Comparison of ENCODE assay signal across 15 cellular contexts in the genomic region with DNA sequence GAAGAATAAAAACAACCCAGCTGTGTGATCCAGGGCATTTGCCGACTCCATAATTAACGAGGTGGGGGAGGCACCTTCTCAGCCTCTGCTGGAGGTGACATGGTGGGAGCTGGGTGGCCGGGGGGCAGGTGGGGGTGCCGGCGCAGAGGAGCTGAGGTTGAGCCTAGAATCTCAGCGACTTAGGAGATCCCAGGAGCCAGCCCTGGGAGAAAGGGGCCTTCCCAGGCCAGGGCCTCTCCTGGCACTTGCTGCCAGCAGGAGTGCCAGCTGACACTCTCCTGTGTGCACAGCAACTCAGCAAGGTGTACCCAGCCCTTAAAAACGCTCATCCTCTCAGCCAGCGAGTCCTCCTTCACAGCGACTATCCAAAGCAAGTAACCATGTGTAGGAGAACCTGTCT.
DNase-seq lines count a peak whose midpoint lies in the region; ATAC-seq, FAIRE-seq and TF ChIP-seq lines count a peak whose summit lies in the region.
"Had no signal": no experiment of that assay in that cellular context is flagged by ENCODE, and none has a peak within 500 bp of the region (broad histone marks: within the 10 kb centered on the region; RNA-seq: fewer than 3 reads in every experiment).

No MANE protein-coding gene starts in this region.

- WGBS in aorta, 2 donors, result 80 to 83% methylated on average over 9 of the region's 9 CpGs

- H3K36me3 ChIP-seq in Peyer's patch (no peaks in the 10 kb centered on the region), kidney (ENCODE audit: control insufficient read depth in 1 of 2, insufficient read depth in 2 of 2, low read length in 2 of 2) (no peaks in the 10 kb centered on the region), aorta (ENCODE audit: control insufficient read depth in 1 of 2, insufficient read depth in 2 of 2, low read length in 1 of 2) (no peaks in the 10 kb centered on the region)
- H3K36me3 ChIP-seq: BE2C had no signal

- H3K9me3 ChIP-seq in Peyer's patch (no peaks in the 10 kb centered on the region), kidney (ENCODE audit: control insufficient read depth in 1 of 2, low read length in 2 of 2) (peaks cover 0 to under 1% of the 10 kb centered on the region in 2 donors), aorta (ENCODE audit: control insufficient read depth, low read length) (no peaks in the 10 kb centered on the region)
- H3K9me3 ChIP-seq: BE2C, Caco-2 had no signal

- H3K27me3 ChIP-seq in Peyer's patch (no peaks in the 10 kb centered on the region), aorta (ENCODE audit: control insufficient read depth in 1 of 2, insufficient read depth in 2 of 2, low read length in 1 of 2) (no peaks in the 10 kb centered on the region)
- H3K27me3 ChIP-seq: BE2C had no signal

- DNase-seq in Peyer's patch (peak in 2 of 3 donors; percentile 6 to 15), kidney (peak; percentile 49), posterior vena cava (ENCODE audit: low spot score) (peak; percentile 70), aorta (peak; percentile 18 to 61), HT-29 (ENCODE audit: low spot score) (no peak), COR-L47 (lab: John Stamatoyannopoulos, UW) (no peak)
- no peak for DNase-seq in activated naive CD4-positive, alpha-beta T cell (lab: John Stamatoyannopoulos, UW)
- DNase-seq: BE2C; CD8-positive, alpha-beta T cell; GM23248; H7 had no signal

- H3K27ac ChIP-seq in Peyer's patch, result no peak overlapping the region
- no peak overlapping the region for H3K27ac ChIP-seq in kidney (ENCODE audit: low read depth in 2 of 2, low read length in 2 of 2)
- no peak overlapping the region for H3K27ac ChIP-seq in aorta (ENCODE audit: low read depth in 1 of 2, low read length in 2 of 2)
- H3K27ac ChIP-seq: C4-2B, GM23248, HL-60 had no signal

- no peaks in the 10 kb centered on the region for H3K4me1 ChIP-seq in Peyer's patch
- H3K4me1 ChIP-seq in kidney (ENCODE audit: control insufficient read depth in 1 of 2, insufficient read depth in 1 of 2, low read depth in 1 of 2, low read length in 2 of 2), result no peaks in the 10 kb centered on the region
- no peaks in the 10 kb centered on the region for H3K4me1 ChIP-seq in aorta (ENCODE audit: control insufficient read depth in 1 of 2, insufficient read depth in 2 of 2, low read length in 2 of 2)
- H3K4me1 ChIP-seq: BE2C, Caco-2 had no signal

- intact Hi-C loops in kidney (cut with DNase I), result no loop called here
- intact Hi-C loops in posterior vena cava (cut with DNase I), result loop anchor here in 1 of 2 donors (5.0 kb wide), 1 partner anchor 283 kb away; no protein-coding TSS in a partner anchor
- intact Hi-C loops in aorta (cut with DNase I), result no loop called here

- no peak for FAIRE-seq in kidney (lab: Jason Lieb, UNC)
- FAIRE-seq: A204.1 had no signal

- TF ChIP-seq CTCF in Peyer's patch (IDR thresholded peaks at IDR 0.05) (no peak), kidney (IDR thresholded peaks at IDR 0.05; ENCODE audit: borderline replicate concordance, extremely low read depth, insufficient read depth) (no peak)

- no peak for TF ChIP-seq POLR2A in Peyer's patch (IDR thresholded peaks at IDR 0.05)

- H3K4me3 ChIP-seq in Peyer's patch (no peak overlapping the region), kidney (ENCODE audit: low read length in 2 of 2) (no peak overlapping the region), aorta (ENCODE audit: low read length in 2 of 2) (no peak overlapping the region)
- H3K4me3 ChIP-seq: GM23248 had no signal

- no peak overlapping the region for H3K9ac ChIP-seq in kidney (ENCODE audit: low read length in 2 of 2)
- H3K9ac ChIP-seq: GM23248 had no signal

- ATAC-seq in aorta (ENCODE audit: low FRiP score), result no peak
- ATAC-seq: CD8-positive, alpha-beta T cell had no signal

Comparison
In these comparisons a context has a peak if more than half of its experiments do, and no peak if none do; other contexts are left out.
1. DNase-seq: peak in Peyer's patch (2 of 3), kidney (single experiment), posterior vena cava (single experiment) and aorta (2 of 2); none in HT-29 (single experiment), activated naive CD4-positive, alpha-beta T cell (0 of 4) and COR-L47 (single experiment).